8 cellular contexts compared by ENCODE assay signal in genomic region chr14:74608959-74609611, GRCh38. TPM values are rescaled to one million over a fixed set of nuclear protein-coding genes. Genes with fewer than 3 reads are reported as not detected.
DNase-seq lines count a peak whose midpoint lies in the region; ATAC-seq and TF ChIP-seq lines count a peak whose summit lies in the region.

No MANE protein-coding gene starts in this region.

- H3K4me3 ChIP-seq in choroid plexus epithelial cell (ENCODE audit: low read depth, low read length) (no peak overlapping the region), left lung (no peak overlapping the region)

- no peaks in the 10 kb centered on the region for H3K9me3 ChIP-seq in left lung

- H3K27me3 Mint-ChIP-seq in CD14-positive monocyte (ENCODE audit: low read depth in 3 of 3) = peaks cover 21 to 43% (median 34%) of the 10 kb centered on the region in 3 donors

- no peak overlapping the region for H3K27ac ChIP-seq in left lung

- H3K4me1 ChIP-seq in left lung = peaks cover 8 to 33% of the 10 kb centered on the region in 2 donors

- TF ChIP-seq CTCF in CD14-positive monocyte (IDR thresholded peaks at IDR 0.05) = peak; percentile 98
- TF ChIP-seq CTCF in choroid plexus epithelial cell (conservative IDR thresholded peaks at IDR 0.05; ENCODE audit: low read depth, low read length) = peak; percentile 99
- TF ChIP-seq CTCF in left lung (IDR thresholded peaks at IDR 0.05) = peak; percentile 95 to 98

- peaks cover 0 to 9% (median 0%) of the 10 kb centered on the region in 7 donors for H3K9me3 Mint-ChIP-seq in CD14-positive monocyte

- DNase-seq in CD14-positive monocyte (ENCODE audit: low spot score) (peak; percentile 78), NCI-H510A treated with DMSO at 0.1 percent for 48 hours (lab: John Stamatoyannopoulos, UW) (peak; percentile 95), choroid plexus epithelial cell (ENCODE audit: low read depth) (peak; percentile 95), left lung (peak in 1 of 2 donors; percentile 83)
- DNase-seq in activated CD4-positive, alpha-beta T cell treated with anti-CD3 and anti-CD28 coated beads for 48 hours = peak; percentile 91
- peak; percentile 81 to 89 for DNase-seq in stimulated activated CD4-positive, alpha-beta T cell treated with anti-CD3 and anti-CD28 coated beads, Interleukin-4, amount 100 ng/mL, for 48 hours (ENCODE audit: low read depth in 2 of 2)

- H3K36me3 Mint-ChIP-seq in CD14-positive monocyte = peaks cover 3 to 4% of the 10 kb centered on the region in 2 donors

- intact Hi-C loops in CD14-positive monocyte (cut with micrococcal nuclease) = loop anchor here (2.0 to 5.0 kb wide), 3 partner anchors 33 to 298 kb away; no protein-coding TSS in a partner anchor
- intact Hi-C loops in left lung (cut with DNase I) = no loop called here

- H3K27ac Mint-ChIP-seq in CD14-positive monocyte = no peak overlapping the region

- peaks cover 14% of the 10 kb centered on the region for H3K4me1 Mint-ChIP-seq in CD14-positive monocyte

- H3K27me3 ChIP-seq in left lung = peaks cover 12 to 25% of the 10 kb centered on the region in 2 donors

- no peaks in the 10 kb centered on the region for H3K36me3 ChIP-seq in left lung

- no peak overlapping the region for H3K4me3 Mint-ChIP-seq in CD14-positive monocyte

- ATAC-seq in HG02642 (IDR thresholded peaks at IDR 0.05; ENCODE audit: poor library complexity, unreplicated experiment) (peak; percentile 46), left lung (peak; percentile 76), HG03039 (IDR thresholded peaks at IDR 0.05; ENCODE audit: unreplicated experiment) (no peak)

RNA-seq across cellular contexts. Expression of gene LTBP2, which starts 3.0 kb away (rescaled TPM):
- under 1 TPM; 0.04 to 0.11 TPM for polyA plus RNA-seq in CD14-positive monocyte
- total RNA-seq in left lung = 100 to 1,000 TPM in 1 of 2 donors, 10 to 100 TPM in 1; 69.2 to 154 TPM

Comparison
In these comparisons a context has a peak if more than half of its experiments do, and no peak if none do; other contexts are left out.
1. intact Hi-C loops: an anchor here in CD14-positive monocyte (2.0 to 5.0 kb wide); none called in left lung.